11 cellular contexts compared by ENCODE assay signal in the genomic region with DNA sequence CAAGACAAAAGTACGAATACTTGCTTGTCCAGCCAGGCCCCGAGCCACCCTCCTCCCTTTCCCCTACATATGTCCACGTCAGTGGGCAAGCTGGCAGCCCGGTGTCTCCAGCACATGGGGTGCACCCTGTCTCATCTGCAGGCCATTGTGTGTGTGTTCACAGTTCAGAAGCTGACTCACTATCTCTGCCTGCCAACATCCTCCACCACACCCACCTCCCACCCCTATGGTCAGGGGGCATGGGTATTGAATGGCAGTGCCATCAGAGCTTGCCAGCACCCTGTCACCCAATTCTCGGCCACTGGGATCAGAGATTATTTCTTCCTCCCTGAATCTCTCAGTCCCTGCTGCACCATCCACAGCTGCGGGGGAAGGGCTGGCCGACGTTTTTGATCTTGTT.
DNase-seq lines count a peak whose midpoint lies in the region; ATAC-seq and TF ChIP-seq lines count a peak whose summit lies in the region.
"Had no signal": no experiment of that assay in that cellular context is flagged by ENCODE, and none has a peak within 500 bp of the region (broad histone marks: within the 10 kb centered on the region; RNA-seq: fewer than 3 reads in every experiment).

No MANE protein-coding gene starts in this region.

- H3K79me2 ChIP-seq in SK-N-SH (ENCODE audit: insufficient read depth) (no peaks in the 10 kb centered on the region), fibroblast of lung (ENCODE audit: control insufficient read depth, insufficient read depth, low read length) (no peaks in the 10 kb centered on the region)

- ATAC-seq in HG03521 (IDR thresholded peaks at IDR 0.05; ENCODE audit: unreplicated experiment) (no peak), HG03045 (IDR thresholded peaks at IDR 0.05; ENCODE audit: unreplicated experiment) (no peak)
- ATAC-seq: activated CD8-positive, alpha-beta T cell treated with anti-CD3 and anti-CD28 coated beads, Interleukin-2, amount 10 ng/mL, durations not matched to agents 7 days and 5 days; activated naive CD8-positive, alpha-beta T cell treated with anti-CD3 and anti-CD28 coated beads, Interleukin-2, amount 50 U/mL, for 24 hours had no signal

- DNase-seq in HPDE6-E6E7 (ENCODE audit: extremely low spot score) (peak; percentile 34), SK-N-SH (no peak), fibroblast of lung (ENCODE audit: low read depth in 2 of 2) (peak; percentile 63 to 71), pons (ENCODE audit: low spot score) (peak; percentile 37), NCI-H146 treated with DMSO at 0.1 percent for 48 hours (lab: John Stamatoyannopoulos, UW; ENCODE audit: unreplicated experiment) (no peak)
- DNase-seq in activated CD4-positive, alpha-beta T cell treated with anti-CD3 and anti-CD28 coated beads, Interleukin-2, amount 50 U/mL, for 48 hours: no peak
- DNase-seq: activated CD8-positive, alpha-beta T cell treated with anti-CD3 and anti-CD28 coated beads, Interleukin-2, amount 10 ng/mL, durations not matched to agents 7 days and 5 days; activated naive CD8-positive, alpha-beta T cell treated with anti-CD3 and anti-CD28 coated beads, Interleukin-2, amount 50 U/mL, for 24 hours; DND-41 had no signal

- no peaks in the 10 kb centered on the region for H3K36me3 ChIP-seq in SK-N-SH (replicated peaks in 1 of 2; ENCODE audit: control insufficient read depth in 1 of 2, insufficient read depth in 2 of 2, low read length in 1 of 2)
- no peaks in the 10 kb centered on the region for H3K36me3 ChIP-seq in fibroblast of lung (ENCODE audit: control insufficient read depth, insufficient read depth, low read length)

- H3K9me2 ChIP-seq in SK-N-SH: no peaks in the 10 kb centered on the region

- no peak for TF ChIP-seq EP300 in SK-N-SH (IDR thresholded peaks at IDR 0.05; ENCODE audit: borderline replicate concordance in 1 of 2, low read depth in 1 of 2, low read length in 1 of 2)

- no peak for TF ChIP-seq CTCF in SK-N-SH (IDR thresholded peaks at IDR 0.05)
- TF ChIP-seq CTCF in fibroblast of lung (conservative IDR thresholded peaks at IDR 0.05 in 1 of 2, IDR thresholded peaks at IDR 0.05 in 1 of 2; ENCODE audit: low read depth in 1 of 2, low read length in 2 of 2): no peak

- peaks cover 9 to 14% of the 10 kb centered on the region in 2 experiments; a peak in 3 of 4 replicates for H3K4me1 ChIP-seq in SK-N-SH (ENCODE audit: control insufficient read depth in 1 of 2, insufficient read depth in 2 of 2, low read depth in 1 of 2, low read length in 1 of 2)
- no peaks in the 10 kb centered on the region for H3K4me1 ChIP-seq in fibroblast of lung (ENCODE audit: control insufficient read depth, extremely low read depth, insufficient read depth, low read length)

- H3K4me2 ChIP-seq in SK-N-SH (no peak overlapping the region), fibroblast of lung (ENCODE audit: extremely low read depth, insufficient read depth, low read length) (no peak overlapping the region)

- CTCF ChIA-PET in SK-N-SH (lab: Yijun Ruan, JAX): interaction anchor here (1.2 to 3.3 kb wide), 3 partner anchors 14 to 570 kb away, joined by 3 to 26 read pairs (median 3); no protein-coding TSS in a partner anchor

- POLR2A ChIA-PET in SK-N-SH (lab: Yijun Ruan, JAX): no interaction called here

- H3K27ac ChIP-seq in SK-N-SH (ENCODE audit: low read depth in 2 of 2, low read length in 1 of 2): no peak overlapping the region
- H3K27ac ChIP-seq in fibroblast of lung (ENCODE audit: insufficient read depth, low read length): no peak overlapping the region

- H3K9me3 ChIP-seq in SK-N-SH (no peaks in the 10 kb centered on the region), fibroblast of lung (ENCODE audit: control insufficient read depth, insufficient read depth, low read depth, low read length) (no peaks in the 10 kb centered on the region)

- H3K27me3 ChIP-seq in SK-N-SH (ENCODE audit: insufficient read depth): no peaks in the 10 kb centered on the region
- no peaks in the 10 kb centered on the region for H3K27me3 ChIP-seq in fibroblast of lung (ENCODE audit: control insufficient read depth, insufficient read depth, low read length)

- no peak overlapping the region for H3K9ac ChIP-seq in SK-N-SH
- no peak overlapping the region for H3K9ac ChIP-seq in fibroblast of lung (ENCODE audit: insufficient read depth, low read length)

- H3K4me3 ChIP-seq in SK-N-SH (ENCODE audit: low read depth in 2 of 2, low read length in 1 of 2): no peak overlapping the region
- no peak overlapping the region for H3K4me3 ChIP-seq in fibroblast of lung (replicated peaks in 1 of 4; ENCODE audit: control extremely low read depth in 1 of 4, insufficient read depth in 1 of 4, low read depth in 3 of 4, low read length in 4 of 4)

- no peaks in the 10 kb centered on the region for H3F3A ChIP-seq in SK-N-SH (replicated peaks; ENCODE audit: insufficient read depth)

- H2AFZ ChIP-seq in SK-N-SH (ENCODE audit: low read depth) (no peak overlapping the region), fibroblast of lung (ENCODE audit: low read length) (no peak overlapping the region)

- no peak for TF ChIP-seq RAD21 in SK-N-SH (IDR thresholded peaks at IDR 0.05; ENCODE audit: low read length)

- H4K20me1 ChIP-seq in SK-N-SH (ENCODE audit: insufficient read depth): no peaks in the 10 kb centered on the region
- H4K20me1 ChIP-seq in fibroblast of lung (ENCODE audit: control insufficient read depth, extremely low read depth, insufficient read depth, low read length): no peaks in the 10 kb centered on the region

- 66% methylated on average over 8 of the region's 8 CpGs for WGBS in SK-N-SH (ENCODE audit: low lambda C conversion rate)

TF ChIP-seq in SK-N-SH, 30 proteins besides CTCF, POLR2A, EP300 and RAD21:
- TF ChIP-seq GATA2 (CRISPR knock-in tag; IDR thresholded peaks at IDR 0.05) (no peak), NFIC (IDR thresholded peaks at IDR 0.05; ENCODE audit: borderline replicate concordance) (peak; percentile 36; the same call in 1 of the 2 replicates), TAF1 (IDR thresholded peaks at IDR 0.05; ENCODE audit: borderline replicate concordance, low read depth, low read length) (no peak), FOSL2 (IDR thresholded peaks at IDR 0.05; ENCODE audit: borderline replicate concordance, low read depth) (peak; percentile 23; the same call in 1 of the 2 replicates)
- TF ChIP-seq, protein P1, sequence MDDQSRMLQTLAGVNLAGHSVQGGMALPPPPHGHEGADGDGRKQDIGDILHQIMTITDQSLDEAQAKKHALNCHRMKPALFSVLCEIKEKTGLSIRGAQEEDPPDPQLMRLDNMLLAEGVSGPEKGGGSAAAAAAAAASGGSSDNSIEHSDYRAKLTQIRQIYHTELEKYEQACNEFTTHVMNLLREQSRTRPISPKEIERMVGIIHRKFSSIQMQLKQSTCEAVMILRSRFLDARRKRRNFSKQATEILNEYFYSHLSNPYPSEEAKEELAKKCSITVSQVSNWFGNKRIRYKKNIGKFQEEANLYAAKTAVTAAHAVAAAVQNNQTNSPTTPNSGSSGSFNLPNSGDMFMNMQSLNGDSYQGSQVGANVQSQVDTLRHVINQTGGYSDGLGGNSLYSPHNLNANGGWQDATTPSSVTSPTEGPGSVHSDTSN (IDR thresholded peaks at IDR 0.05): peak; percentile 36; the same call in 1 of the 2 replicates

Comparison
In these comparisons a context has a peak if more than half of its experiments do, and no peak if none do; other contexts are left out.
1. DNase-seq: peak in HPDE6-E6E7 (single experiment), fibroblast of lung (2 of 2) and pons (single experiment); none in SK-N-SH (single experiment), activated CD4-positive, alpha-beta T cell treated with anti-CD3 and anti-CD28 coated beads, Interleukin-2, amount 50 U/mL, for 48 hours (0 of 2) and NCI-H146 treated with DMSO at 0.1 percent for 48 hours (single experiment).